Comparison of ENCODE assay signal across 7 cellular contexts in the genomic region with DNA sequence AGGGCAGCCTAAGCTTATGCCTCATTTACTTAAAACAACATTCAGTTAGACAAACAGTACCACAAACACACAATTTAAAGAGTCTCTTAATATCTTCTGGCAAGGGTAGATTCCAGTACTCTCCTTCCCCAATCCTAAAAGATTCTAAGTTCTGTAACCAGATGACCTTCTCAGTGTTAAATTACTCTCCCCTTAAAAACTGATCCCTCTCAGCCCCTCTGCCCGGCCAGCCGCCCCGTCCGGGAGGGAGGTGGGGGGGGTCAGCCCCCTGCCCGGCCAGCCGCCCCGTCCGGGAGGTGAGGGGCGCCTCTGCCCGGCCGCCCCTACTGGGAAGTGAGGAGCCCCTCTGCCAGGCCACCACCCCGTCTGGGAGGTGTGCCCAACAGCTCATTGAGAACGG.
DNase-seq lines count a peak whose midpoint lies in the region; ATAC-seq, FAIRE-seq and TF ChIP-seq lines count a peak whose summit lies in the region.
"Not testable (repeated sequence)": the region's sequence is repeated elsewhere in the genome, so short reads cannot be mapped to it uniquely, and the experiment has no call there.

No MANE protein-coding gene starts in this region.

- TF ChIP-seq EP300 in HepG2 (IDR thresholded peaks at IDR 0.05; ENCODE audit: low read depth in 2 of 2, low read length in 2 of 2); HepG2 (CRISPR knock-in tag; IDR thresholded peaks at IDR 0.05; ENCODE audit: borderline replicate concordance): not testable (repeated sequence)

- POLR2A ChIA-PET in HEK293 (lab: Yijun Ruan, JAX); HepG2 (lab: Yijun Ruan, JAX): not testable (repeated sequence)

- not testable (repeated sequence) for H3K36me3 Mint-ChIP-seq in neural progenitor cell

- not testable (repeated sequence) for H3K4me2 ChIP-seq in HepG2 (ENCODE audit: low read depth, low read length); neural progenitor cell

- H3K79me2 ChIP-seq in HepG2 (ENCODE audit: insufficient read depth, low read length): peaks cover 28% of the 10 kb centered on the region
- H3K79me2 ChIP-seq in neural progenitor cell (ENCODE audit: low read depth): not testable (repeated sequence)

- H2AFZ ChIP-seq in HepG2 (ENCODE audit: low read length); neural progenitor cell (replicated peaks): not testable (repeated sequence)

- not testable (repeated sequence) for H3K9me3 ChIP-seq in HEK293 (ENCODE audit: control insufficient read depth, insufficient read depth, low read depth, low read length); HepG2 (ENCODE audit: low read length); lower lobe of right lung; neural progenitor cell (ENCODE audit: low read depth)

- BruUV-seq in HepG2 (replicated peaks; lab: Mats Ljungman, UMichigan): not testable (repeated sequence)

- not testable (repeated sequence) for FAIRE-seq in HepG2 (lab: Jason Lieb, UNC)

- H3K4me3 Mint-ChIP-seq in neural progenitor cell: not testable (repeated sequence)

- H3K9me3 Mint-ChIP-seq in neural progenitor cell: not testable (repeated sequence)

- CTCF ChIA-PET in HEK293 (lab: Yijun Ruan, JAX); HepG2 (lab: Yijun Ruan, JAX; ENCODE audit: low intra/inter-chr PET ratio, low total read pairs): not testable (repeated sequence)

- in situ Hi-C loops in HepG2 (cut with HindIII; ENCODE audit: extremely low pct_ligation_motif_present, low pct_unique_long_range_greater_than_20kb): not testable (repeated sequence)

- H3K4me3 ChIP-seq in HEK293 (ENCODE audit: low read depth, low read length); HepG2 (replicated peaks in 1 of 3; ENCODE audit: insufficient read depth in 1 of 3, low read depth in 2 of 3, low read length in 3 of 3); lower lobe of right lung; neural progenitor cell: not testable (repeated sequence)
- H3K4me3 ChIP-seq in dorsolateral prefrontal cortex: peak overlapping the region in 5 of 59 donors; percentile 16 to 31 (median 30)

- not testable (repeated sequence) for ATAC-seq in HepG2, lower lobe of right lung

- H3K27me3 ChIP-seq in dorsolateral prefrontal cortex; HepG2 (ENCODE audit: control insufficient read depth in 1 of 2, insufficient read depth in 2 of 2, low read length in 2 of 2); lower lobe of right lung (ENCODE audit: low read depth); neural progenitor cell: not testable (repeated sequence)

- 72% methylated on average over 8 of the region's 13 CpGs for WGBS in HepG2 (ENCODE audit: low lambda C conversion rate)

- H3K36me3 ChIP-seq in HEK293 (ENCODE audit: control insufficient read depth in 2 of 2, insufficient read depth in 1 of 2, low read length in 2 of 2); HepG2 (replicated peaks in 1 of 2; ENCODE audit: control insufficient read depth in 1 of 2, insufficient read depth in 2 of 2, low read length in 2 of 2); lower lobe of right lung; neural progenitor cell: not testable (repeated sequence)

- intact Hi-C loops in dorsolateral prefrontal cortex (cut with DNase I); HepG2 (cut with micrococcal nuclease; ENCODE audit: unreplicated experiment); lower lobe of right lung (cut with DNase I): not testable (repeated sequence)

- H4K20me1 ChIP-seq in HepG2 (ENCODE audit: insufficient read depth, low read length): not testable (repeated sequence)
- peaks cover 20% of the 10 kb centered on the region for H4K20me1 ChIP-seq in neural progenitor cell (ENCODE audit: low read depth)

- H3K4me1 Mint-ChIP-seq in neural progenitor cell: peaks cover 35% of the 10 kb centered on the region

- not testable (repeated sequence) for TF ChIP-seq RAD21 in HepG2 (CRISPR knock-in tag; IDR thresholded peaks at IDR 0.05)

- not testable (repeated sequence) for H3K27ac ChIP-seq in HEK293 (ENCODE audit: extremely low read depth, low read depth, low read length); neural progenitor cell
- H3K27ac ChIP-seq in dorsolateral prefrontal cortex (peak overlapping the region in 42 of 59 donors; percentile 2 to 91 (median 53)), HepG2 (ENCODE audit: extremely low read length, insufficient read depth, low read length) (peak overlapping the region; percentile 46), lower lobe of right lung (peak overlapping the region; percentile 25), substantia nigra (ENCODE audit: low read depth, low read length, poor library complexity, severe bottlenecking) (peak overlapping the region; percentile 43)

- peak overlapping the region; percentile 42 for H3K27ac Mint-ChIP-seq in neural progenitor cell

- TF ChIP-seq POLR2A in HepG2 (IDR thresholded peaks at IDR 0.05; ENCODE audit: insufficient read depth in 1 of 2, low read depth in 2 of 2, low read length in 2 of 2): not testable (repeated sequence)

- TF ChIP-seq CTCF in HEK293 (tag by site-specific recombination; IDR thresholded peaks at IDR 0.05); dorsolateral prefrontal cortex (IDR thresholded peaks at IDR 0.05 in 54 of 56, conservative IDR thresholded peaks at IDR 0.05 in 2 of 56; ENCODE audit: low read depth in 1 of 56, partially characterized antibody in 56 of 56); HepG2 (CRISPR knock-in tag; IDR thresholded peaks at IDR 0.05); lower lobe of right lung (IDR thresholded peaks at IDR 0.05); neural progenitor cell (IDR thresholded peaks at IDR 0.05): not testable (repeated sequence)

- peak; percentile 15 for DNase-seq in NCI-H2029 (lab: John Stamatoyannopoulos, UW)
- DNase-seq in dorsolateral prefrontal cortex; HepG2 (ENCODE audit: low spot score); lower lobe of right lung; neural progenitor cell (ENCODE audit: low spot score): not testable (repeated sequence)
- DNase-seq in substantia nigra (lab: John Stamatoyannopoulos, UW): peak in 1 of 49 donors; percentile 7

- peaks cover 14% of the 10 kb centered on the region for H3F3A ChIP-seq in neural progenitor cell (ENCODE audit: low read depth)

- H3K27me3 Mint-ChIP-seq in neural progenitor cell (ENCODE audit: insufficient read depth, low read depth): not testable (repeated sequence)

- peaks cover 32% of the 10 kb centered on the region for H3K4me1 ChIP-seq in HEK293 (ENCODE audit: control insufficient read depth, insufficient read depth, low read length)
- peaks cover 49% of the 10 kb centered on the region for H3K4me1 ChIP-seq in HepG2 (ENCODE audit: insufficient read depth, low read length)
- peaks cover 48% of the 10 kb centered on the region for H3K4me1 ChIP-seq in lower lobe of right lung
- H3K4me1 ChIP-seq in neural progenitor cell: peaks cover 34% of the 10 kb centered on the region

- H3K9ac ChIP-seq in HepG2 (ENCODE audit: insufficient read depth, low read depth, low read length); neural progenitor cell: not testable (repeated sequence)

TF ChIP-seq in HEK293, 187 proteins besides CTCF, POLR2A, EP300 and RAD21:
- TF ChIP-seq ZNF202 (tag by site-specific recombination; IDR thresholded peaks at IDR 0.05; ENCODE audit: borderline replicate concordance): peak; percentile 38; the same call in 1 of the 2 replicates
